Comparison of ENCODE assay signal across 22 cellular contexts in the genomic region with DNA sequence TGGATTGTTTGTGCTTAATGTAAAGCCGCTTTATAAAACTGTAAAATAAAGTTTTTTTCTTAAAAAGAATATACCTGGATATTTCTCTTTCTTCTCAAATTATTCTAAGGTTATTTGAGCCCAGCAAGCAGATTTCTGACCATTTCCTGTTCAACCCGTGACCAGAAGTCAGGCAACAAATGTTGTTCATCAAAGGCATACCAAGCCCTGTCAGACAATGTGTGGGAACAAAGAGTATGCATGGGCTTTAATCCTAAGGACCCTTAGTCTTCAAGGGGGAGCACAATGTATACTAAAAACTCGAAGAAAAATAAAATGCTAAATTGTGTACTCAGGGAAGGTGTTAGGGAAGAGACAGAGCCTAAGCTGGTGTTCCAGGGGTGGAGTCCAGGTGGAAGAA. TPM values are rescaled to one million over a fixed set of nuclear protein-coding genes. Genes with fewer than 3 reads are reported as not detected.
"Had no signal": no experiment of that assay in that cellular context is flagged by ENCODE, and none has a peak within 500 bp of the region (broad histone marks: within the 10 kb centered on the region; RNA-seq: fewer than 3 reads in every experiment).

No MANE protein-coding gene starts in this region.

- ATAC-seq: activated CD4-positive, CD25-positive, alpha-beta regulatory T cell treated with anti-CD3 and anti-CD28 coated beads, Interleukin-2, amount 50 U/mL, for 24 hours; activated naive CD8-positive, alpha-beta T cell treated with anti-CD3 and anti-CD28 coated beads, Interleukin-2, amount 50 U/mL, for 24 hours; foreskin keratinocyte; left ventricle myocardium superior; SK-N-SH treated with all-trans-retinoic acid at 6 μM for 48 hours; stimulated activated naive CD8-positive, alpha-beta T cell treated with anti-CD3 and anti-CD28 coated beads, Interleukin-15, Interleukin-2, amounts not matched to agents 100 U/mL and 50 U/mL, for 24 hours; upper lobe of right lung had no signal

- H3K4me1 Mint-ChIP-seq: activated CD4-positive, alpha-beta memory T cell treated with anti-CD3 and anti-CD28 coated beads, Interleukin-2, amount 10 ng/mL, durations not matched to agents 7 days and 5 days; activated CD4-positive, alpha-beta T cell treated with anti-CD3 and anti-CD28 coated beads, Interleukin-2, amount 10 ng/mL, durations not matched to agents 24 days and 14 days; activated naive CD8-positive, alpha-beta T cell treated with anti-CD3 and anti-CD28 coated beads, Interleukin-2, amount 50 U/mL, for 24 hours had no signal

- H3K36me3 ChIP-seq: sigmoid colon, upper lobe of right lung had no signal

- H3K4me3 ChIP-seq: dorsolateral prefrontal cortex, sigmoid colon, upper lobe of right lung had no signal

- H3K27me3 ChIP-seq: dorsolateral prefrontal cortex, sigmoid colon, upper lobe of right lung had no signal

- H3K27me3 Mint-ChIP-seq: activated naive CD8-positive, alpha-beta T cell treated with anti-CD3 and anti-CD28 coated beads, Interleukin-2, amount 50 U/mL, for 24 hours had no signal

- H3K4me1 ChIP-seq: foreskin keratinocyte, sigmoid colon had no signal

- H3K27ac Mint-ChIP-seq: activated CD4-positive, alpha-beta memory T cell treated with anti-CD3 and anti-CD28 coated beads, Interleukin-2, amount 10 ng/mL, durations not matched to agents 7 days and 5 days; activated CD4-positive, alpha-beta T cell treated with anti-CD3 and anti-CD28 coated beads, Interleukin-2, amount 10 ng/mL, durations not matched to agents 24 days and 14 days; activated naive CD8-positive, alpha-beta T cell treated with anti-CD3 and anti-CD28 coated beads, Interleukin-2, amount 50 U/mL, for 24 hours; nephron progenitor cell; progenitor cell of endocrine pancreas had no signal

- H3K4me3 Mint-ChIP-seq: activated CD4-positive, alpha-beta memory T cell treated with anti-CD3 and anti-CD28 coated beads, Interleukin-2, amount 10 ng/mL, durations not matched to agents 7 days and 5 days; activated CD4-positive, alpha-beta T cell treated with anti-CD3 and anti-CD28 coated beads, Interleukin-2, amount 10 ng/mL, durations not matched to agents 24 days and 14 days; activated naive CD8-positive, alpha-beta T cell treated with anti-CD3 and anti-CD28 coated beads, Interleukin-2, amount 50 U/mL, for 24 hours; brain; nephron progenitor cell had no signal

- H3K9me3 Mint-ChIP-seq: activated CD4-positive, alpha-beta memory T cell treated with anti-CD3 and anti-CD28 coated beads, Interleukin-2, amount 10 ng/mL, durations not matched to agents 7 days and 5 days; activated CD4-positive, alpha-beta T cell treated with anti-CD3 and anti-CD28 coated beads, Interleukin-2, amount 10 ng/mL, durations not matched to agents 24 days and 14 days; activated naive CD8-positive, alpha-beta T cell treated with anti-CD3 and anti-CD28 coated beads, Interleukin-2, amount 50 U/mL, for 24 hours; brain; nephron progenitor cell had no signal

- H3K27ac ChIP-seq: epithelial cell of prostate, foreskin keratinocyte, sigmoid colon, upper lobe of right lung had no signal

- H3K9me3 ChIP-seq: sigmoid colon, upper lobe of right lung had no signal

- DNase-seq: activated CD4-positive, alpha-beta memory T cell treated with anti-CD3 and anti-CD28 coated beads, Interleukin-2, amount 10 ng/mL, durations not matched to agents 7 days and 5 days; activated CD4-positive, alpha-beta T cell treated with anti-CD3 and anti-CD28 coated beads, Interleukin-2, amount 10 ng/mL, durations not matched to agents 24 days and 14 days; activated effector memory CD4-positive, alpha-beta T cell treated with anti-CD3 and anti-CD28 coated beads, Interleukin-2, amount 50 U/mL, for 16 hours; activated naive CD4-positive, alpha-beta T cell treated with anti-CD3 and anti-CD28 coated beads, Interleukin-2, amount 50 U/mL, for 16 hours; activated naive CD8-positive, alpha-beta T cell treated with anti-CD3 and anti-CD28 coated beads, Interleukin-2, amount 50 U/mL, for 24 hours; activated T-cell treated with anti-CD3 and anti-CD28 coated beads for 4 hours; dorsolateral prefrontal cortex; foreskin keratinocyte; left ventricle myocardium superior; nephron progenitor cell; retina; sigmoid colon; stimulated activated CD4-positive, alpha-beta T cell treated with anti-CD3 and anti-CD28 coated beads, Interleukin-4, amount 100 ng/mL, for 4 hours; stimulated activated naive CD8-positive, alpha-beta T cell treated with anti-CD3 and anti-CD28 coated beads, Interleukin-15, Interleukin-2, amounts not matched to agents 100 U/mL and 50 U/mL, for 24 hours; upper lobe of right lung had no signal

RNA-seq across cellular contexts. Expression of a gene that starts 26.6 kb away (rescaled TPM):
- total RNA-seq: activated CD4-positive, alpha-beta memory T cell treated with anti-CD3 and anti-CD28 coated beads, Interleukin-2, amount 10 ng/mL, durations not matched to agents 7 days and 5 days; activated CD4-positive, alpha-beta T cell treated with anti-CD3 and anti-CD28 coated beads, Interleukin-2, amount 10 ng/mL, durations not matched to agents 24 days and 14 days; glomerular endothelial cell; T-helper 2 cell treated with Interferon-gamma antibody and Interleukin-4, amounts not matched to agents 100 ng/mL and 5 ng/mL, for 36 hours had no signal
- polyA plus RNA-seq: foreskin keratinocyte had no signal
